Comparison of ENCODE assay signal across 1 cellular context in genomic region chr15:67136802-67137201, GRCh38.
TF ChIP-seq lines count a peak whose summit lies in the region.

No MANE protein-coding gene starts in this region.

TF ChIP-seq in H1, 55 proteins besides CTCF, POLR2A, EP300 and RAD21 (continued from another document):
- TF ChIP-seq SIRT6 (IDR thresholded peaks at IDR 0.05; ENCODE audit: low read length) (no peak), SP1 (IDR thresholded peaks at IDR 0.05; ENCODE audit: low read depth, low read length) (no peak), RFX5 (IDR thresholded peaks at IDR 0.05; ENCODE audit: borderline replicate concordance, low read depth, low read length) (no peak), FOSL1 (IDR thresholded peaks at IDR 0.05; ENCODE audit: insufficient read depth, low read depth, low read length) (no peak), NANOG (IDR thresholded peaks at IDR 0.05; ENCODE audit: insufficient read depth, low read depth, low read length, poor library complexity, severe bottlenecking) (no peak), MAX (IDR thresholded peaks at IDR 0.05) (no peak)
